Comparison of ENCODE assay signal across 8 cellular contexts in genomic region chr7:82572195-82572880, GRCh38.
DNase-seq lines count a peak whose midpoint lies in the region; ATAC-seq and TF ChIP-seq lines count a peak whose summit lies in the region.

No MANE protein-coding gene starts in this region.

- no peaks in the 10 kb centered on the region for H3K27me3 ChIP-seq in endodermal cell (ENCODE audit: control insufficient read depth, insufficient read depth, low read length, poor library complexity, severe bottlenecking)

- peaks cover 4% of the 10 kb centered on the region for H3K4me1 Mint-ChIP-seq in activated CD8-positive, alpha-beta T cell treated with anti-CD3 and anti-CD28 coated beads for 36 hours (ENCODE audit: low read depth)
- peaks cover 12% of the 10 kb centered on the region for H3K4me1 Mint-ChIP-seq in endodermal cell
- H3K4me1 Mint-ChIP-seq in mesothelial cell of epicardium = peaks cover 2% of the 10 kb centered on the region

- H3K4me1 ChIP-seq in endodermal cell (ENCODE audit: control insufficient read depth, insufficient read depth, low read length) = no peaks in the 10 kb centered on the region

- CTCF ChIA-PET in activated CD8-positive, alpha-beta T cell treated with anti-CD3 and anti-CD28 coated beads for 36 hours (lab: Charles Lee) = interaction anchor here (0.7 to 2.3 kb wide), 13 partner anchors 9 to 1089 kb away, joined by 3 to 19 read pairs (median 4); no protein-coding TSS in a partner anchor

- WGBS in endodermal cell (ENCODE audit: insufficient coverage in 1 of 2, insufficient read length in 1 of 2), 2 experiments = 8 to 33% methylated on average over 2 to 9 of the region's 9 CpGs

- no peaks in the 10 kb centered on the region for H3K9me3 Mint-ChIP-seq in activated CD8-positive, alpha-beta T cell treated with anti-CD3 and anti-CD28 coated beads for 36 hours
- no peaks in the 10 kb centered on the region for H3K9me3 Mint-ChIP-seq in endodermal cell
- H3K9me3 Mint-ChIP-seq in mesothelial cell of epicardium = no peaks in the 10 kb centered on the region

- no peak overlapping the region for H3K27ac ChIP-seq in endodermal cell (ENCODE audit: low read depth, low read length)

- H3K9ac ChIP-seq in endodermal cell (ENCODE audit: extremely low read depth, low read length, poor library complexity, severe bottlenecking) = no peak overlapping the region

- H3K27me3 Mint-ChIP-seq in activated CD8-positive, alpha-beta T cell treated with anti-CD3 and anti-CD28 coated beads for 36 hours = peaks cover 2% of the 10 kb centered on the region
- peaks cover 7% of the 10 kb centered on the region for H3K27me3 Mint-ChIP-seq in endodermal cell (ENCODE audit: insufficient read depth)
- H3K27me3 Mint-ChIP-seq in mesothelial cell of epicardium (ENCODE audit: low read depth) = peaks cover 13% of the 10 kb centered on the region

- no peaks in the 10 kb centered on the region for H3K36me3 ChIP-seq in endodermal cell (ENCODE audit: control insufficient read depth, insufficient read depth, low read length)

- peak; percentile 85 for TF ChIP-seq CTCF in activated CD8-positive, alpha-beta T cell treated with anti-CD3 and anti-CD28 coated beads for 36 hours (IDR thresholded peaks at IDR 0.05)
- TF ChIP-seq CTCF in endodermal cell (conservative IDR thresholded peaks at IDR 0.05) = peak; percentile 94
- TF ChIP-seq CTCF in mesothelial cell of epicardium (IDR thresholded peaks at IDR 0.05; ENCODE audit: unreplicated experiment) = peak; percentile 71

- POLR2A ChIA-PET in activated CD8-positive, alpha-beta T cell treated with anti-CD3 and anti-CD28 coated beads for 36 hours (lab: Charles Lee) = no interaction called here

- no peak overlapping the region for H3K27ac Mint-ChIP-seq in activated CD8-positive, alpha-beta T cell treated with anti-CD3 and anti-CD28 coated beads for 36 hours
- H3K27ac Mint-ChIP-seq in endodermal cell = no peak overlapping the region
- no peak overlapping the region for H3K27ac Mint-ChIP-seq in mesothelial cell of epicardium

- no peak overlapping the region for H3K4me3 Mint-ChIP-seq in activated CD8-positive, alpha-beta T cell treated with anti-CD3 and anti-CD28 coated beads for 36 hours
- H3K4me3 Mint-ChIP-seq in endodermal cell = no peak overlapping the region
- H3K4me3 Mint-ChIP-seq in mesothelial cell of epicardium = no peak overlapping the region

- no peaks in the 10 kb centered on the region for H3K9me3 ChIP-seq in endodermal cell (ENCODE audit: control insufficient read depth, low read length)

- intact Hi-C loops in activated CD8-positive, alpha-beta T cell treated with anti-CD3 and anti-CD28 coated beads for 36 hours (cut with micrococcal nuclease) = loop anchor here (10.0 kb wide), 1 partner anchor 528 kb away; no protein-coding TSS in a partner anchor

- peak; percentile 42 for DNase-seq in CMK (ENCODE audit: low read depth)
- DNase-seq in NCI-H748 treated with DMSO at 0.1 percent for 48 hours (lab: John Stamatoyannopoulos, UW) = peak; percentile 90
- DNase-seq in activated CD8-positive, alpha-beta T cell treated with anti-CD3 and anti-CD28 coated beads for 36 hours = peak; percentile 88
- DNase-seq in endodermal cell = peak; percentile 95
- peak; percentile 56 to 88 for DNase-seq in mesothelial cell of epicardium (ENCODE audit: low spot score in 2 of 2, unreplicated experiment in 2 of 2)
- DNase-seq in stimulated activated CD8-positive, alpha-beta memory T cell treated with anti-CD3 and anti-CD28 coated beads, Interleukin-2, amount 100 ng/mL, for 48 hours (ENCODE audit: low read depth in 2 of 2) = peak; percentile 51 to 59

- no peak overlapping the region for H3K4me3 ChIP-seq in endodermal cell (ENCODE audit: low read length)

- no peaks in the 10 kb centered on the region for H3K36me3 Mint-ChIP-seq in activated CD8-positive, alpha-beta T cell treated with anti-CD3 and anti-CD28 coated beads for 36 hours (ENCODE audit: low read depth)
- H3K36me3 Mint-ChIP-seq in endodermal cell (ENCODE audit: low read depth) (no peaks in the 10 kb centered on the region), mesothelial cell of epicardium (no peaks in the 10 kb centered on the region)

- ATAC-seq in GM19455 (IDR thresholded peaks at IDR 0.05; ENCODE audit: unreplicated experiment) (peak; percentile 96), HG03565 (IDR thresholded peaks at IDR 0.05; ENCODE audit: unreplicated experiment) (peak; percentile 91)
- peak; percentile 39 for ATAC-seq in activated CD8-positive, alpha-beta T cell treated with anti-CD3 and anti-CD28 coated beads for 36 hours

Comparison
In these comparisons a context has a peak if more than half of its experiments do, and no peak if none do; other contexts are left out.
1. DNase-seq: peak in every context shown above with its lines; median percentile 95 in endodermal cell; 90 in NCI-H748 treated with DMSO at 0.1 percent for 48 hours; 88 in activated CD8-positive, alpha-beta T cell treated with anti-CD3 and anti-CD28 coated beads for 36 hours; 72 in mesothelial cell of epicardium; 55 in stimulated activated CD8-positive, alpha-beta memory T cell treated with anti-CD3 and anti-CD28 coated beads, Interleukin-2, amount 100 ng/mL, for 48 hours; 42 in CMK.
2. ATAC-seq: peak in every context shown above with its lines; median percentile 96 in GM19455; 91 in HG03565; 39 in activated CD8-positive, alpha-beta T cell treated with anti-CD3 and anti-CD28 coated beads for 36 hours.